1 cellular context compared by ENCODE assay signal in the genomic region with DNA sequence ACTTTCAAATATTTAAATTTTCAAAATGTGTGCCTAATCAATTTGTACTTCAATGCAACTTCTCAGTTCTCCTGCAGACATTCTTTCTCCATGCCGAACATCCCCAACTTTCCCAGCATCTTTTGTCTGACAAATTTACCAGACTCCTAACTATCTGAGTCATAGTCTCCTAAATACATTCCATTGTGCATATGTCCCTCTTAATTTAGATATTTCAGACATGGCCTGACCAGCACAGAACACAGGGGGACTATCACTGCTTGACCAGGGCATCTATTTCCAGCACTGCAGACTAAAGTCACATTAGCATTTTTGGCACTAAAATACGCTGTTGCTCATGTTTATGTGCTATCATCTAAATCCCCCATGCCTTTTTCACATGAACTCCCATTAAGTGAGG.
A peak's percentile ranks its signal among the peaks of the same experiment; 100 is the strongest.
TF ChIP-seq lines count a peak whose summit lies in the region.

No MANE protein-coding gene starts in this region.

TF ChIP-seq in SK-N-SH, 30 proteins besides CTCF, POLR2A, EP300 and RAD21 (continued from another document):
- TF ChIP-seq, protein P1, sequence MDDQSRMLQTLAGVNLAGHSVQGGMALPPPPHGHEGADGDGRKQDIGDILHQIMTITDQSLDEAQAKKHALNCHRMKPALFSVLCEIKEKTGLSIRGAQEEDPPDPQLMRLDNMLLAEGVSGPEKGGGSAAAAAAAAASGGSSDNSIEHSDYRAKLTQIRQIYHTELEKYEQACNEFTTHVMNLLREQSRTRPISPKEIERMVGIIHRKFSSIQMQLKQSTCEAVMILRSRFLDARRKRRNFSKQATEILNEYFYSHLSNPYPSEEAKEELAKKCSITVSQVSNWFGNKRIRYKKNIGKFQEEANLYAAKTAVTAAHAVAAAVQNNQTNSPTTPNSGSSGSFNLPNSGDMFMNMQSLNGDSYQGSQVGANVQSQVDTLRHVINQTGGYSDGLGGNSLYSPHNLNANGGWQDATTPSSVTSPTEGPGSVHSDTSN (IDR thresholded peaks at IDR 0.05) = peak; percentile 93
- TF ChIP-seq, protein P2, sequence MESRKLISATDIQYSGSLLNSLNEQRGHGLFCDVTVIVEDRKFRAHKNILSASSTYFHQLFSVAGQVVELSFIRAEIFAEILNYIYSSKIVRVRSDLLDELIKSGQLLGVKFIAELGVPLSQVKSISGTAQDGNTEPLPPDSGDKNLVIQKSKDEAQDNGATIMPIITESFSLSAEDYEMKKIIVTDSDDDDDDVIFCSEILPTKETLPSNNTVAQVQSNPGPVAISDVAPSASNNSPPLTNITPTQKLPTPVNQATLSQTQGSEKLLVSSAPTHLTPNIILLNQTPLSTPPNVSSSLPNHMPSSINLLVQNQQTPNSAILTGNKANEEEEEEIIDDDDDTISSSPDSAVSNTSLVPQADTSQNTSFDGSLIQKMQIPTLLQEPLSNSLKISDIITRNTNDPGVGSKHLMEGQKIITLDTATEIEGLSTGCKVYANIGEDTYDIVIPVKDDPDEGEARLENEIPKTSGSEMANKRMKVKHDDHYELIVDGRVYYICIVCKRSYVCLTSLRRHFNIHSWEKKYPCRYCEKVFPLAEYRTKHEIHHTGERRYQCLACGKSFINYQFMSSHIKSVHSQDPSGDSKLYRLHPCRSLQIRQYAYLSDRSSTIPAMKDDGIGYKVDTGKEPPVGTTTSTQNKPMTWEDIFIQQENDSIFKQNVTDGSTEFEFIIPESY (IDR thresholded peaks at IDR 0.05; ENCODE audit: borderline replicate concordance, low read depth) = 0 out of 2 replicates have a peak, but pooled peaks have one; percentile 46
- TF ChIP-seq, protein P3, sequence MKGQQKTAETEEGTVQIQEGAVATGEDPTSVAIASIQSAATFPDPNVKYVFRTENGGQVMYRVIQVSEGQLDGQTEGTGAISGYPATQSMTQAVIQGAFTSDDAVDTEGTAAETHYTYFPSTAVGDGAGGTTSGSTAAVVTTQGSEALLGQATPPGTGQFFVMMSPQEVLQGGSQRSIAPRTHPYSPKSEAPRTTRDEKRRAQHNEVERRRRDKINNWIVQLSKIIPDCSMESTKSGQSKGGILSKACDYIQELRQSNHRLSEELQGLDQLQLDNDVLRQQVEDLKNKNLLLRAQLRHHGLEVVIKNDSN (IDR thresholded peaks at IDR 0.05; ENCODE audit: borderline replicate concordance, low read depth) = no peak
- TF ChIP-seq SIN3A (IDR thresholded peaks at IDR 0.05; ENCODE audit: borderline replicate concordance, low read depth, low read length) = no peak
- TF ChIP-seq MXI1 (IDR thresholded peaks at IDR 0.05; ENCODE audit: low read depth, low read length) = no peak
